In the genomic region with DNA sequence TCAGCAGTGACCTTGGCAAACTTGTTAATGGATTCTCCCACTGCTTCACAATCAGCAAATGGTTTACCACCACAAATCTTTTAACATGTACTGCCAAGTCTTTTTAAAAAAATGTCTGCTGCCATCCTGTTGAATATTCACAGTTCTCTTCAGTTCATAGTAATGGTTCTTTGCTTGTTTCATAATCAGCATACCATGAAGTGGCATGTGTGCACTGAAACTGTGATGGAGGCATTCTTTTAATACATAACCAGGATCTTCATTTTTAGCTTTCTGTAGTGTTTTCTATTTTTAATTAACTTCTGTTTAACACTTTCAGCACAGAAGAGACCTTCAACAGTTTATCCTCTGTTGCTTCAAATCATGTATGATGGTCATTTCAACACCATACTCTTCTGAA, we compare ENCODE assay signal across 14 cellular contexts.
DNase-seq lines count a peak whose midpoint lies in the region; ATAC-seq, FAIRE-seq and TF ChIP-seq lines count a peak whose summit lies in the region.
"Had no signal": no experiment of that assay in that cellular context is flagged by ENCODE, and none has a peak within 500 bp of the region (broad histone marks: within the 10 kb centered on the region; RNA-seq: fewer than 3 reads in every experiment).

No MANE protein-coding gene starts in this region.

- no peaks in the 10 kb centered on the region for H3K23me2 ChIP-seq in H1 (ENCODE audit: low read depth, low read length)

- H3K56ac ChIP-seq in H1 (replicated peaks; ENCODE audit: insufficient read length, low read depth, low read length) = no peak overlapping the region

- no peak overlapping the region for H2BK5ac ChIP-seq in H1 (ENCODE audit: low read depth, low read length)

- no peaks in the 10 kb centered on the region for H3K36me3 ChIP-seq in H1 (ENCODE audit: control insufficient read depth in 2 of 4, insufficient read depth in 4 of 4, low read length in 3 of 4)

- peak overlapping the region; percentile 33; the same call in 1 of the 2 replicates for H2AFZ ChIP-seq in H1 (ENCODE audit: low read length)

- H3K18ac ChIP-seq in H1 (ENCODE audit: extremely low read depth, low read length) = no peak overlapping the region

- no peak overlapping the region for H2BK12ac ChIP-seq in H1 (ENCODE audit: low read depth, low read length)

- no peaks in the 10 kb centered on the region for H3K4me1 ChIP-seq in H1 (replicated peaks in 1 of 4; ENCODE audit: control insufficient read depth in 3 of 4, insufficient read depth in 4 of 4, low read length in 3 of 4)

- no peak overlapping the region for H3K4ac ChIP-seq in H1 (replicated peaks; ENCODE audit: insufficient read length, low read depth, low read length)

- DNase-seq in H1 (ENCODE audit: low read depth in 1 of 2, low spot score in 2 of 2) = no peak
- DNase-seq in GM19238 (ENCODE audit: insufficient read length, low spot score) = no peak
- DNase-seq in RPMI8226 = no peak
- no peak for DNase-seq in MV-4-11 (lab: John Stamatoyannopoulos, UW)
- DNase-seq: activated gamma-delta T cell treated with Interleukin-2 at 50 U/mL for 16 hours, Kasumi-1, NCI-H187 treated with DMSO at 0.1 percent for 48 hours, NCI-H526 treated with DMSO at 0.1 percent for 48 hours had no signal

- no peak overlapping the region for H2AK5ac ChIP-seq in H1 (ENCODE audit: low read depth, low read length)

- H3K9ac ChIP-seq in H1 (replicated peaks in 1 of 4; ENCODE audit: extremely low read depth in 1 of 4, low read depth in 3 of 4, low read length in 3 of 4) = no peak overlapping the region

- no peak overlapping the region for H3K4me3 ChIP-seq in H1 (ENCODE audit: extremely low read depth in 1 of 4, insufficient read depth in 2 of 4, low read depth in 3 of 4, low read length in 4 of 4)

- POLR2A ChIA-PET in H1 (lab: Charles Lee; ENCODE audit: partially characterized antibody) = no interaction called here

- no peak for TF ChIP-seq POLR2A in H1 (IDR thresholded peaks at IDR 0.05; ENCODE audit: control extremely low read depth in 1 of 2, low read depth in 2 of 2, low read length in 2 of 2)

- H4K5ac ChIP-seq in H1 (ENCODE audit: insufficient read length, low read depth, low read length) = no peak overlapping the region

- H3K4me2 ChIP-seq in H1 (ENCODE audit: insufficient read depth in 1 of 2, low read depth in 2 of 2, low read length in 2 of 2) = no peak overlapping the region

- CTCF ChIA-PET in H1 (lab: Charles Lee; ENCODE audit: partially characterized antibody) = no interaction called here

- H3K14ac ChIP-seq in H1 (ENCODE audit: insufficient read length) = no peak overlapping the region

- no peak overlapping the region for H3K23ac ChIP-seq in H1 (ENCODE audit: insufficient read length)

- TF ChIP-seq RAD21 in H1 (IDR thresholded peaks at IDR 0.05 in 1 of 2, conservative IDR thresholded peaks at IDR 0.05 in 1 of 2; ENCODE audit: low read depth in 2 of 2, low read length in 2 of 2) = no peak

- H3K79me2 ChIP-seq in H1 (ENCODE audit: control insufficient read depth in 1 of 2, insufficient read depth in 2 of 2, low read length in 2 of 2) = no peaks in the 10 kb centered on the region

- no peaks in the 10 kb centered on the region for H4K20me1 ChIP-seq in H1 (replicated peaks in 1 of 2; ENCODE audit: control insufficient read depth in 1 of 2, insufficient read depth in 2 of 2, low read length in 2 of 2)

- no peak overlapping the region for H4K91ac ChIP-seq in H1 (replicated peaks; ENCODE audit: insufficient read length, low read length)

- no peaks in the 10 kb centered on the region for H3K9me3 ChIP-seq in H1 (ENCODE audit: insufficient read depth in 2 of 2, low read depth in 1 of 2, low read length in 1 of 2)

- H2BK20ac ChIP-seq in H1 (ENCODE audit: low read length) = no peak overlapping the region

- no peak overlapping the region for H3K27ac ChIP-seq in H1 (ENCODE audit: low read depth, low read length)
- H3K27ac ChIP-seq: VCaP had no signal

- no peak for TF ChIP-seq EP300 in H1 (IDR thresholded peaks at IDR 0.05; ENCODE audit: borderline replicate concordance in 1 of 2, low read depth in 2 of 2, low read length in 2 of 2)

- no peak overlapping the region for H2BK120ac ChIP-seq in H1 (replicated peaks; ENCODE audit: low read depth, low read length)

- TF ChIP-seq CTCF in H1 (IDR thresholded peaks at IDR 0.05; ENCODE audit: control extremely low read depth in 1 of 3, insufficient read depth in 1 of 3, low read depth in 1 of 3, low read length in 3 of 3) = no peak

- peaks cover 0 to 1% (median 0%) of the 10 kb centered on the region in 4 experiments; a peak in 1 of 7 replicates for H3K27me3 ChIP-seq in H1 (replicated peaks in 1 of 4; ENCODE audit: control insufficient read depth in 3 of 4, extremely low read depth in 1 of 4, insufficient read depth in 3 of 4, low read length in 3 of 4)

- H4K8ac ChIP-seq in H1 (ENCODE audit: extremely low read depth, insufficient read depth, low read length) = no peak overlapping the region

- no peaks in the 10 kb centered on the region for H3K79me1 ChIP-seq in H1 (ENCODE audit: low read depth, low read length)

- ATAC-seq in GM18861 (IDR thresholded peaks at IDR 0.05; ENCODE audit: unreplicated experiment) = peak; percentile 88
- ATAC-seq in GM21529 (IDR thresholded peaks at IDR 0.05; ENCODE audit: unreplicated experiment) = peak; percentile 71
- peak; percentile 89 for ATAC-seq in HG03097 (IDR thresholded peaks at IDR 0.05; ENCODE audit: low FRiP score, unreplicated experiment)
- no peak for ATAC-seq in HG03565 (IDR thresholded peaks at IDR 0.05; ENCODE audit: unreplicated experiment)
- ATAC-seq: left lobe of liver had no signal

- FAIRE-seq in H1 (lab: Jason Lieb, UNC) = no peak

- H2BK15ac ChIP-seq in H1 (ENCODE audit: low read length) = no peak overlapping the region

TF ChIP-seq in H1, 55 proteins besides CTCF, POLR2A, EP300 and RAD21:
- TF ChIP-seq NRF1 (IDR thresholded peaks at IDR 0.05; ENCODE audit: low read depth, low read length) = no peak
- no peak for TF ChIP-seq KDM4A (IDR thresholded peaks at IDR 0.05; ENCODE audit: low read depth, low read length, severe bottlenecking)
- TF ChIP-seq GTF2F1 (IDR thresholded peaks at IDR 0.05; ENCODE audit: borderline replicate concordance, low read depth, low read length) = no peak
- no peak for TF ChIP-seq NANOG (IDR thresholded peaks at IDR 0.05; ENCODE audit: insufficient read depth, low read depth, low read length, poor library complexity, severe bottlenecking)
- no peak for TF ChIP-seq MAFK (IDR thresholded peaks at IDR 0.05; ENCODE audit: low read depth, low read length)
- TF ChIP-seq, protein P1, sequence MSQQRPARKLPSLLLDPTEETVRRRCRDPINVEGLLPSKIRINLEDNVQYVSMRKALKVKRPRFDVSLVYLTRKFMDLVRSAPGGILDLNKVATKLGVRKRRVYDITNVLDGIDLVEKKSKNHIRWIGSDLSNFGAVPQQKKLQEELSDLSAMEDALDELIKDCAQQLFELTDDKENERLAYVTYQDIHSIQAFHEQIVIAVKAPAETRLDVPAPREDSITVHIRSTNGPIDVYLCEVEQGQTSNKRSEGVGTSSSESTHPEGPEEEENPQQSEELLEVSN (IDR thresholded peaks at IDR 0.05) = no peak
